In genomic region chr16:2985893-2986355, GRCh38 we compare ENCODE assay signal across 1 cellular context.
TF ChIP-seq lines count a peak whose summit lies in the region.

No MANE protein-coding gene starts in this region.

TF ChIP-seq in K562, 482 proteins besides CTCF, POLR2A, EP300 and RAD21:
- no peak for TF ChIP-seq CBFB (CRISPR knock-in tag; IDR thresholded peaks at IDR 0.05)
- 0 out of 2 replicates have a peak, but pooled peaks have one; percentile 51 for TF ChIP-seq ZKSCAN1 (IDR thresholded peaks at IDR 0.05; ENCODE audit: low read depth, low read length)
- TF ChIP-seq JUNB (CRISPR knock-in tag; conservative IDR thresholded peaks at IDR 0.05): no peak
TF ChIP-seq in K562: peak in this region for 1.
